ENCODE assay signal across 2 cellular contexts in genomic region chr1:64478594-64479248, GRCh38.
TF ChIP-seq lines count a peak whose summit lies in the region.

No MANE protein-coding gene starts in this region.

TF ChIP-seq in GM23338, 12 proteins besides CTCF, POLR2A, EP300 and RAD21 (continued from another document):
- TF ChIP-seq REST (IDR thresholded peaks at IDR 0.05; ENCODE audit: unreplicated experiment) (no peak), NANOG (IDR thresholded peaks at IDR 0.05; ENCODE audit: borderline replicate concordance) (no peak), EZH2 (IDR thresholded peaks at IDR 0.05; ENCODE audit: low read depth, unreplicated experiment) (no peak), EZH2phosphoT487 (IDR thresholded peaks at IDR 0.05; ENCODE audit: unreplicated experiment) (no peak), ETS1 (IDR thresholded peaks at IDR 0.05) (no peak), CREB1 (CRISPR knock-in tag; IDR thresholded peaks at IDR 0.05; ENCODE audit: low read depth) (no peak), ZNF114 (CRISPR knock-in tag; IDR thresholded peaks at IDR 0.05) (no peak), ZNF462 (CRISPR knock-in tag; IDR thresholded peaks at IDR 0.05) (no peak), JUNB (IDR thresholded peaks at IDR 0.05; ENCODE audit: unreplicated experiment) (no peak), POLR2AphosphoS5 (IDR thresholded peaks at IDR 0.05; ENCODE audit: low read depth) (no peak), ZNF331 (CRISPR knock-in tag; IDR thresholded peaks at IDR 0.05; ENCODE audit: low read depth) (no peak)

TF ChIP-seq in endothelial cell of umbilical vein, 7 proteins besides CTCF, POLR2A, EP300 and RAD21 (continued from another document):
- TF ChIP-seq POLR2AphosphoS5 (IDR thresholded peaks at IDR 0.05; ENCODE audit: insufficient read depth, low read depth, low read length), result peak; percentile 24
